24 cellular contexts compared by ENCODE assay signal in the genomic region with DNA sequence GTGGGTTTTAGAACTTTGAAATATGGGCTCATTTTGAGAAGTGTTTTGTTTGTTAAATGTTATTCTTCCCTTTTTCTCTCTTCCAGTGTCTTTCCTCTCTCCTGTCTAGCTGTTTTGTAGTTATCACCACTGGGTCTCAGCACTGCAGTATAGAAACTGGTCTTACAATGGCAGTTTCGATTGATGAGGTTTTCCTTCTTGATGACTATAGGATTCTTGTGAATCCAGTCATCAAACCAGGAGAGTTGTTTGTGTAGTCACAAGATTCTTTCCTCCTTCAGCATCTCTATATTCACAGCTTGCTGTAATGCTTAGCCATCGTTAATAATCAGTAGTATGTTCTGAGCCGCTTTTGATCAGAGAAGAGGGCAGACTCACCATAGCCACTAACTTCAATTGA.
DNase-seq lines count a peak whose midpoint lies in the region; ATAC-seq, FAIRE-seq and TF ChIP-seq lines count a peak whose summit lies in the region.
"Had no signal": no experiment of that assay in that cellular context is flagged by ENCODE, and none has a peak within 500 bp of the region (broad histone marks: within the 10 kb centered on the region; RNA-seq: fewer than 3 reads in every experiment).

No MANE protein-coding gene starts in this region.

- H3K36me3 ChIP-seq in astrocyte (ENCODE audit: insufficient read depth, low read length) (no peaks in the 10 kb centered on the region), kidney epithelial cell (ENCODE audit: control insufficient read depth, insufficient read depth, low read length) (no peaks in the 10 kb centered on the region), uterus (no peaks in the 10 kb centered on the region)
- H3K36me3 ChIP-seq: gastrocnemius medialis had no signal

- TF ChIP-seq POLR2A in uterus (IDR thresholded peaks at IDR 0.05), result no peak

- no peak for TF ChIP-seq CTCF in astrocyte (IDR thresholded peaks at IDR 0.05; ENCODE audit: insufficient read depth, low read depth, low read length)
- no peak for TF ChIP-seq CTCF in kidney epithelial cell (IDR thresholded peaks at IDR 0.05; ENCODE audit: insufficient read depth, low read length, poor library complexity, severe bottlenecking)
- no peak for TF ChIP-seq CTCF in uterus (IDR thresholded peaks at IDR 0.05)
- no peak for TF ChIP-seq CTCF in omental fat pad (IDR thresholded peaks at IDR 0.05)
- TF ChIP-seq CTCF in GM20000 (IDR thresholded peaks at IDR 0.05; ENCODE audit: extremely low read depth, missing control alignments), result no peak

- no peaks in the 10 kb centered on the region for H3K79me2 ChIP-seq in astrocyte (ENCODE audit: insufficient read depth, low read length)

- no peaks in the 10 kb centered on the region for H3K27me3 Mint-ChIP-seq in astrocyte (ENCODE audit: low read depth, unreplicated experiment)
- H3K27me3 Mint-ChIP-seq: activated naive CD4-positive, alpha-beta T cell treated with anti-CD3 and anti-CD28 coated beads, Interleukin-2, amount 50 U/mL, for 24 hours had no signal

- H3K27ac ChIP-seq in astrocyte (ENCODE audit: low read depth, low read length) (peak overlapping the region; percentile 58), uterus (no peak overlapping the region)
- H3K27ac ChIP-seq: body of pancreas, gastrocnemius medialis, PC-9, SK-N-MC had no signal

- H3K4me1 ChIP-seq in astrocyte (ENCODE audit: insufficient read depth, low read length) (no peaks in the 10 kb centered on the region), uterus (no peaks in the 10 kb centered on the region)
- H3K4me1 ChIP-seq: body of pancreas, gastrocnemius medialis had no signal

- H3K4me3 ChIP-seq in astrocyte (ENCODE audit: insufficient read depth, low read depth, low read length) (peak overlapping the region; percentile 3), kidney epithelial cell (ENCODE audit: low read depth, low read length) (no peak overlapping the region), uterus (no peak overlapping the region)
- H3K4me3 ChIP-seq: body of pancreas, gastrocnemius medialis, PC-9, SK-N-MC had no signal

- H3K4me3 Mint-ChIP-seq in astrocyte (ENCODE audit: unreplicated experiment), result no peak overlapping the region
- H3K4me3 Mint-ChIP-seq: activated CD8-positive, alpha-beta T cell treated with anti-CD3 and anti-CD28 coated beads, Interleukin-2, amount 10 ng/mL, durations not matched to agents 7 days and 5 days; activated naive CD4-positive, alpha-beta T cell treated with anti-CD3 and anti-CD28 coated beads, Interleukin-2, amount 50 U/mL, for 24 hours; activated T-cell treated with anti-CD3 and anti-CD28 coated beads, Interleukin-2, amount 50 U/mL, for 4 hours; CD8-positive, alpha-beta T cell had no signal

- no peak for ATAC-seq in omental fat pad (ENCODE audit: low FRiP score)
- ATAC-seq: activated CD4-positive, CD25-positive, alpha-beta regulatory T cell treated with anti-CD3 and anti-CD28 coated beads, Interleukin-2, amount 50 U/mL, for 24 hours; activated CD8-positive, alpha-beta T cell treated with anti-CD3 and anti-CD28 coated beads, Interleukin-2, amount 10 ng/mL, durations not matched to agents 7 days and 5 days; activated T-cell treated with anti-CD3 and anti-CD28 coated beads, Interleukin-2, amount 50 U/mL, for 4 hours; body of pancreas; CD8-positive, alpha-beta T cell; gastrocnemius medialis had no signal

- intact Hi-C loops in uterus (cut with DNase I; ENCODE audit: low total_unique reads), result no loop called here

- peaks cover 6% of the 10 kb centered on the region for H3K9me3 Mint-ChIP-seq in astrocyte (ENCODE audit: unreplicated experiment)

- peak; percentile 27 for DNase-seq in AG20443 (ENCODE audit: low spot score)
- DNase-seq in HTR-8/SVneo (ENCODE audit: insufficient read length, low spot score), result peak; percentile 6
- DNase-seq in astrocyte (ENCODE audit: low read depth), result peak; percentile 88
- peak; percentile 90 for DNase-seq in kidney epithelial cell (ENCODE audit: low read depth)
- no peak for DNase-seq in uterus
- no peak for DNase-seq in omental fat pad (ENCODE audit: low spot score)
- no peak for DNase-seq in NCI-H187 treated with DMSO at 0.1 percent for 48 hours (lab: John Stamatoyannopoulos, UW)
- DNase-seq in GM20000 (ENCODE audit: low spot score), result no peak
- DNase-seq: activated CD8-positive, alpha-beta T cell treated with anti-CD3 and anti-CD28 coated beads, Interleukin-2, amount 10 ng/mL, durations not matched to agents 7 days and 5 days; activated T-cell treated with anti-CD3 and anti-CD28 coated beads, Interleukin-2, amount 50 U/mL, for 4 hours; body of pancreas; CD8-positive, alpha-beta T cell; DMS79; gastrocnemius medialis; Kasumi-1; NCI-H1105; NCI-H69; substantia nigra; T-helper 9 cell had no signal

- H3K4me2 ChIP-seq in astrocyte (ENCODE audit: low read length), result peak overlapping the region; percentile 65
- H3K4me2 ChIP-seq: PC-9 had no signal

- peak overlapping the region; percentile 2 for H2AFZ ChIP-seq in astrocyte (ENCODE audit: low read depth, low read length)
- H2AFZ ChIP-seq: PC-9 had no signal

- no peaks in the 10 kb centered on the region for H3K36me3 Mint-ChIP-seq in astrocyte (ENCODE audit: low read depth, unreplicated experiment)
- H3K36me3 Mint-ChIP-seq: activated naive CD4-positive, alpha-beta T cell treated with anti-CD3 and anti-CD28 coated beads, Interleukin-2, amount 50 U/mL, for 24 hours; CD8-positive, alpha-beta T cell had no signal

- H4K20me1 ChIP-seq in astrocyte (ENCODE audit: insufficient read depth, low read length), result no peaks in the 10 kb centered on the region

- peaks cover 14% of the 10 kb centered on the region for H3K4me1 Mint-ChIP-seq in astrocyte (ENCODE audit: low read depth, unreplicated experiment)
- H3K4me1 Mint-ChIP-seq: activated naive CD4-positive, alpha-beta T cell treated with anti-CD3 and anti-CD28 coated beads, Interleukin-2, amount 50 U/mL, for 24 hours had no signal

- peak overlapping the region; percentile 81 for H3K27ac Mint-ChIP-seq in astrocyte (ENCODE audit: unreplicated experiment)
- H3K27ac Mint-ChIP-seq: activated CD8-positive, alpha-beta T cell treated with anti-CD3 and anti-CD28 coated beads, Interleukin-2, amount 10 ng/mL, durations not matched to agents 7 days and 5 days; activated naive CD4-positive, alpha-beta T cell treated with anti-CD3 and anti-CD28 coated beads, Interleukin-2, amount 50 U/mL, for 24 hours; CD8-positive, alpha-beta T cell had no signal

- FAIRE-seq in HTR-8/SVneo (lab: Jason Lieb, UNC) (peak; percentile 74), astrocyte (lab: Jason Lieb, UNC) (peak; percentile 91)
- FAIRE-seq: urothelium cell line had no signal

- H3K9me3 ChIP-seq in astrocyte (ENCODE audit: insufficient read depth, low read depth, low read length), result peaks cover 5% of the 10 kb centered on the region
- H3K9me3 ChIP-seq in uterus, result no peaks in the 10 kb centered on the region
- H3K9me3 ChIP-seq: body of pancreas, gastrocnemius medialis had no signal

- peak overlapping the region; percentile 12 for H3K9ac ChIP-seq in astrocyte (ENCODE audit: low read length)

- H3K27me3 ChIP-seq in astrocyte (ENCODE audit: insufficient read depth, low read length), result no peaks in the 10 kb centered on the region
- no peaks in the 10 kb centered on the region for H3K27me3 ChIP-seq in kidney epithelial cell (ENCODE audit: control insufficient read depth, insufficient read depth, low read length)
- no peaks in the 10 kb centered on the region for H3K27me3 ChIP-seq in uterus
- H3K27me3 ChIP-seq: body of pancreas, gastrocnemius medialis had no signal

Comparison
In these comparisons a context has a peak if more than half of its experiments do, and no peak if none do; other contexts are left out.
1. DNase-seq: peak in AG20443 (single experiment), HTR-8/SVneo (single experiment), astrocyte (single experiment) and kidney epithelial cell (single experiment); none in uterus (0 of 2), omental fat pad (single experiment), NCI-H187 treated with DMSO at 0.1 percent for 48 hours (single experiment) and GM20000 (single experiment).